In the genomic region with DNA sequence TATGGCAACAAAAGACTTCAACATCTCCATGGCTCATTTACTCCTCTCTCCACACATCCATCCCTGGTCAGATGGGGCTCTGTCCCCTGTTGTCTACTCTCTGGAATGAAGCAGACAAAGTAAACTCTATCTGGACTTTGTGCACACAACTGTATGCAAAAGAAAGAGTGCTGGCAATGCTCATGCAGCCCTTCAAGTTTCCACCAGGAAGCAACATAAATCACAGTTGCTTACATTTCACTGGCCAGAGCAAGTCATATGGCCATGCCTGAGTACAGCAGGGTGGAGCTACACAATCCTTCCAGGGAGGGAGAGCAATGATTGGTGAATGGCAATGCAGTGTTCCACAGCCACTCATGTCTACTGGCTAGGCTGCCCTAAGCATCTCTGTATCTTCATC, we compare ENCODE assay signal across 25 cellular contexts. TPM values are rescaled to one million over a fixed set of nuclear protein-coding genes. Genes with fewer than 3 reads are reported as not detected.
"Had no signal": no experiment of that assay in that cellular context is flagged by ENCODE, and none has a peak within 500 bp of the region (broad histone marks: within the 10 kb centered on the region; RNA-seq: fewer than 3 reads in every experiment).

No MANE protein-coding gene starts in this region.

- H3K36me3 ChIP-seq: esophagus muscularis mucosa, heart right ventricle, lower lobe of right lung, prostate gland, right atrium auricular region, sigmoid colon, stomach, thyroid gland had no signal

- ATAC-seq: foreskin keratinocyte; heart right ventricle; left ventricle myocardium superior; lower lobe of right lung; natural killer cell treated with Interleukin-12 subunit alpha and Interleukin-12 subunit beta and Interleukin-15 and Interleukin-18, amount 100 ng/mL, for 72 hours; stimulated activated effector memory CD8-positive, alpha-beta T cell treated with anti-CD3 and anti-CD28 coated beads, Interleukin-12 subunit alpha, Interleukin-12 subunit beta, amount 100 ng/mL, for 72 hours had no signal

- H3K4me1 ChIP-seq: esophagus muscularis mucosa, foreskin keratinocyte, heart right ventricle, lower lobe of right lung, prostate gland, right atrium auricular region, sigmoid colon, stomach, thyroid gland had no signal

- H3K27ac ChIP-seq: coronary artery, esophagus muscularis mucosa, foreskin keratinocyte, heart right ventricle, lower lobe of right lung, prostate gland, right atrium auricular region, sigmoid colon, stomach, thyroid gland had no signal

- H3K27me3 ChIP-seq: esophagus muscularis mucosa, right atrium auricular region, sigmoid colon, stomach, thyroid gland had no signal

- H3K4me3 ChIP-seq: coronary artery, esophagus muscularis mucosa, heart right ventricle, lower lobe of right lung, prostate gland, right atrium auricular region, sigmoid colon, stomach, thyroid gland had no signal

- DNase-seq: dermis blood vessel endothelial cell; effector memory CD4-positive, alpha-beta T cell; foreskin keratinocyte; glutamatergic neuron; heart right ventricle; hypothalamus; immature natural killer cell; islet precursor cell; kidney glomerular epithelial cell; left ventricle myocardium superior; lower lobe of right lung; naive B cell; nucleus accumbens; sigmoid colon; stimulated activated CD4-positive, alpha-beta T cell treated with anti-CD3 and anti-CD28 coated beads, Interleukin-2, amount 100 ng/mL, for 24 hours; stimulated activated CD4-positive, alpha-beta T cell treated with anti-CD3 and anti-CD28 coated beads, Interleukin-4, amount 100 ng/mL, for 24 hours; stimulated activated naive CD4-positive, alpha-beta T cell treated with Interleukin-2 at 50 U/mL for 16 hours; stomach; thyroid gland had no signal

- H3K9me3 ChIP-seq: lower lobe of right lung, prostate gland, thyroid gland had no signal

RNA-seq across cellular contexts. Expression of a gene that starts 12.4 kb away (rescaled TPM):
- total RNA-seq: natural killer cell treated with Interleukin-12 subunit alpha and Interleukin-12 subunit beta and Interleukin-15 and Interleukin-18, amount 100 ng/mL, for 72 hours had no signal
- polyA plus RNA-seq: immature natural killer cell had no signal
